Comparison of ENCODE assay signal across 30 cellular contexts in the genomic region with DNA sequence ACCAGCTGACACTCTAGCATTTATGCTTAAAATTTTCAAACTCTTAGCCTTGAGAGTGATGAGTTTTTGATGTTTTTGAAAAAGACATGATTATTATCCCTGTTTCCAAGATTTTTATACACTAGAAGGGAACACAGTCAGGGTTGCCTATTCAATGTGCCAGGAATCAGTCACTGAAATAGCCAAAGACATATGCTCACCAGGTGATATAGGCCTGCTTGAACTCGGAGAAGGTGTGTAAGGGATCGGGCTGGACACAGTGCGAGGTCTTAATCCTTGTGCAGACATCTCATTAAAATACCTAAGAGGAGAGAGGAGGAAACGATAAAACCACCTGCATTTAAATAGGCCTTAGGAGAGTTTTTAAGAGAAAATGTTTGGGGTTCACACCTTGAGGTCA. TPM values are rescaled to one million over a fixed set of nuclear protein-coding genes. Genes with fewer than 3 reads are reported as not detected.
"Had no signal": no experiment of that assay in that cellular context is flagged by ENCODE, and none has a peak within 500 bp of the region (broad histone marks: within the 10 kb centered on the region; RNA-seq: fewer than 3 reads in every experiment).

No MANE protein-coding gene starts in this region.

- H3K27me3 Mint-ChIP-seq: activated CD4-positive, alpha-beta T cell treated with anti-CD3 and anti-CD28 coated beads, Interleukin-2, amount 10 ng/mL, durations not matched to agents 24 days and 14 days; activated CD8-positive, alpha-beta T cell treated with anti-CD3 and anti-CD28 coated beads for 36 hours; activated naive CD4-positive, alpha-beta T cell treated with anti-CD3 and anti-CD28 coated beads, Interleukin-2, amount 10 ng/mL, durations not matched to agents 7 days and 5 days; activated T-cell treated with anti-CD3 and anti-CD28 coated beads, Interleukin-2, amount 50 U/mL, for 24 hours; brain; T-cell had no signal

- H3K9me3 Mint-ChIP-seq: activated CD4-positive, alpha-beta T cell treated with anti-CD3 and anti-CD28 coated beads, Interleukin-2, amount 10 ng/mL, durations not matched to agents 24 days and 14 days; activated CD8-positive, alpha-beta T cell treated with anti-CD3 and anti-CD28 coated beads for 36 hours; activated naive CD4-positive, alpha-beta T cell treated with anti-CD3 and anti-CD28 coated beads, Interleukin-2, amount 10 ng/mL, durations not matched to agents 7 days and 5 days; activated T-cell treated with anti-CD3 and anti-CD28 coated beads, Interleukin-2, amount 50 U/mL, for 24 hours; activated T-helper 1 cell treated with anti-CD3 and anti-CD28 coated beads, Interleukin-12 subunit alpha, Interleukin-12 subunit beta, Interleukin-2, Interleukin-4 antibody, amounts not matched to agents 30 ng/mL and 10 ng/mL and 1 ng/mL, durations not matched to agents 14 hours and 24 hours and 36 hours; brain; T-cell had no signal

- H3K4me1 Mint-ChIP-seq: activated naive CD4-positive, alpha-beta T cell treated with anti-CD3 and anti-CD28 coated beads, Interleukin-2, amount 10 ng/mL, durations not matched to agents 7 days and 5 days had no signal

- H3K4me3 Mint-ChIP-seq: activated CD4-positive, alpha-beta T cell treated with anti-CD3 and anti-CD28 coated beads, Interleukin-2, amount 10 ng/mL, durations not matched to agents 24 days and 14 days; activated CD8-positive, alpha-beta T cell treated with anti-CD3 and anti-CD28 coated beads for 36 hours; activated naive CD4-positive, alpha-beta T cell treated with anti-CD3 and anti-CD28 coated beads, Interleukin-2, amount 10 ng/mL, durations not matched to agents 7 days and 5 days; activated T-cell treated with anti-CD3 and anti-CD28 coated beads, Interleukin-2, amount 50 U/mL, for 24 hours; activated T-helper 1 cell treated with anti-CD3 and anti-CD28 coated beads, Interleukin-12 subunit alpha, Interleukin-12 subunit beta, Interleukin-2, Interleukin-4 antibody, amounts not matched to agents 30 ng/mL and 10 ng/mL and 1 ng/mL, durations not matched to agents 14 hours and 24 hours and 36 hours; brain; T-cell had no signal

- ATAC-seq: activated CD8-positive, alpha-beta T cell treated with anti-CD3 and anti-CD28 coated beads for 36 hours; Right ventricle myocardium inferior; T-cell had no signal

- DNase-seq: activated CD4-positive, alpha-beta T cell treated with anti-CD3 and anti-CD28 coated beads, Interleukin-2, amount 10 ng/mL, durations not matched to agents 24 days and 14 days; activated CD4-positive, alpha-beta T cell treated with anti-CD3 and anti-CD28 coated beads, Interleukin-2, amount 50 U/mL, for 4 hours; activated CD8-positive, alpha-beta T cell treated with anti-CD3 and anti-CD28 coated beads for 36 hours; activated naive CD4-positive, alpha-beta T cell treated with anti-CD3 and anti-CD28 coated beads, Interleukin-2, amount 10 ng/mL, durations not matched to agents 7 days and 5 days; activated T-cell treated with anti-CD3 and anti-CD28 coated beads, Interleukin-2, amount 50 U/mL, for 24 hours; anterior cingulate cortex; NCI-H1092 treated with DMSO at 0.1 percent for 48 hours; NCI-H146; NCI-H187; NCI-H2081 treated with DMSO at 0.1 percent for 48 hours; NCI-H226; NCI-H446 treated with DMSO at 0.1 percent for 48 hours; NCI-H69; NCI-H82; NK-92 treated with Interleukin-12 subunit alpha and Interleukin-12 subunit beta, amount 100 ng/mL, for 24 hours; PC-9; SIG-M5; T-cell; T1000; WERI-Rb-1 had no signal

- H3K27ac Mint-ChIP-seq: activated CD4-positive, alpha-beta T cell treated with anti-CD3 and anti-CD28 coated beads, Interleukin-2, amount 10 ng/mL, durations not matched to agents 24 days and 14 days; activated CD8-positive, alpha-beta T cell treated with anti-CD3 and anti-CD28 coated beads for 36 hours; T-cell had no signal

RNA-seq across cellular contexts. Expression of gene MRLN, which starts 51.0 kb away (rescaled TPM):
- total RNA-seq: activated CD8-positive, alpha-beta memory T cell treated with anti-CD3 and anti-CD28 coated beads for 36 hours; activated CD8-positive, alpha-beta T cell treated with anti-CD3 and anti-CD28 coated beads for 36 hours; bronchial epithelial cell; K562; M059J; OCI-LY7; PC-9; Right ventricle myocardium inferior; SK-MEL-5; T-cell; T-helper 2 cell treated with Interferon-gamma antibody and Interleukin-4, amounts not matched to agents 100 ng/mL and 5 ng/mL, for 36 hours had no signal
